20 cellular contexts compared by ENCODE assay signal in the genomic region with DNA sequence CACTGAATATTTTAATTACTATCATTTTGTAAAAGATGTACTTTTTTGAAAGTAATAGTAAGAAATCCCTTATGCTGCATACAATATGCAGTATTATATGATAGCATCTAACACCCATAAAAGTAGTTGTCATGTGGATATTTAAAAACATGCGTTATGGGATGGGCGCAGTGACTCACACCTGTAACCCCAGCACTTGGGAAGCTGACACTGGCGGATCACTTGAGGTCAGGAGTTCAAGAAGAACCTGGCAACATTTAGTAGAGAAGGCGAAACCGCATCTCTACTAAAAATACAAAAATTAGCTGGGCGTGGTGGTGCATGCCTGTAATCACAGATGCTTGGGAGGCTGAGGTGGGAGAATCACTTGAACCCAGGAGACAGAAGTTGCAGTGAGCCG.
"Had no signal": no experiment of that assay in that cellular context is flagged by ENCODE, and none has a peak within 500 bp of the region (broad histone marks: within the 10 kb centered on the region; RNA-seq: fewer than 3 reads in every experiment).

No MANE protein-coding gene starts in this region.

- H3K9me3 ChIP-seq: SJSA1 had no signal

- DNase-seq: Karpas-422, KG1, MV-4-11, NCI-H1048, NCI-H1105, NCI-H1417, NCI-H1436 treated with DMSO at 0.1 percent for 48 hours, NCI-H1694 treated with DMSO at 0.1 percent for 48 hours, NCI-H1930, NCI-H2081, NCI-H2107, NCI-H2227 treated with DMSO at 0.1 percent for 48 hours, NCI-H524, NCI-H526 treated with DMSO at 0.1 percent for 48 hours, NCI-H748 treated with DMSO at 0.1 percent for 48 hours, Right ventricle myocardium superior, RPMI8226, SIG-M5 had no signal

- H3K4me3 ChIP-seq: SJSA1, SK-N-MC had no signal

- H3K27me3 ChIP-seq: SJSA1 had no signal

- H3K27ac ChIP-seq: SJSA1, SK-N-MC had no signal
